16 cellular contexts compared by ENCODE assay signal in genomic region chr1:26790551-26790953, GRCh38. TPM values are rescaled to one million over a fixed set of nuclear protein-coding genes. Genes with fewer than 3 reads are reported as not detected.
DNase-seq lines count a peak whose midpoint lies in the region; ATAC-seq and TF ChIP-seq lines count a peak whose summit lies in the region.
"Had no signal": no experiment of that assay in that cellular context is flagged by ENCODE, and none has a peak within 500 bp of the region (broad histone marks: within the 10 kb centered on the region; RNA-seq: fewer than 3 reads in every experiment).

No MANE protein-coding gene starts in this region.

- H3K9me2 ChIP-seq in Karpas-422 (replicated peaks; ENCODE audit: insufficient read depth, low read length) = no peaks in the 10 kb centered on the region

- H2AFZ ChIP-seq in Karpas-422 (ENCODE audit: low read length) = no peak overlapping the region
- H2AFZ ChIP-seq: GM23338 had no signal

- no peaks in the 10 kb centered on the region for H3K9me3 ChIP-seq in heart right ventricle
- no peaks in the 10 kb centered on the region for H3K9me3 ChIP-seq in right atrium auricular region
- no peaks in the 10 kb centered on the region for H3K9me3 ChIP-seq in Karpas-422 (ENCODE audit: low read length)
- H3K9me3 ChIP-seq: SJCRH30 had no signal

- peaks cover 76% of the 10 kb centered on the region for H3K4me1 Mint-ChIP-seq in activated T-helper 1 cell treated with anti-CD3 and anti-CD28 coated beads, Interleukin-12 subunit alpha, Interleukin-12 subunit beta, Interleukin-2, Interleukin-4 antibody, amounts not matched to agents 30 ng/mL and 10 ng/mL and 1 ng/mL, durations not matched to agents 14 hours and 24 hours and 36 hours (ENCODE audit: low read depth)
- H3K4me1 Mint-ChIP-seq in stimulated activated effector memory CD8-positive, alpha-beta T cell treated with anti-CD3 and anti-CD28 coated beads, Interleukin-12 subunit alpha, Interleukin-12 subunit beta, amount 100 ng/mL, for 72 hours = peaks cover 84% of the 10 kb centered on the region

- H4K20me1 ChIP-seq in Karpas-422 (ENCODE audit: insufficient read depth, low read depth, low read length) = no peaks in the 10 kb centered on the region

- H3K36me3 Mint-ChIP-seq in activated T-helper 1 cell treated with anti-CD3 and anti-CD28 coated beads, Interleukin-12 subunit alpha, Interleukin-12 subunit beta, Interleukin-2, Interleukin-4 antibody, amounts not matched to agents 30 ng/mL and 10 ng/mL and 1 ng/mL, durations not matched to agents 14 hours and 24 hours and 36 hours (ENCODE audit: low read depth) = peaks cover 26% of the 10 kb centered on the region
- H3K36me3 Mint-ChIP-seq in stimulated activated effector memory CD8-positive, alpha-beta T cell treated with anti-CD3 and anti-CD28 coated beads, Interleukin-12 subunit alpha, Interleukin-12 subunit beta, amount 100 ng/mL, for 72 hours = peaks cover 64% of the 10 kb centered on the region

- H3K4me3 ChIP-seq in heart right ventricle (no peak overlapping the region), right atrium auricular region (no peak overlapping the region), Karpas-422 (ENCODE audit: low read length) (no peak overlapping the region)
- H3K4me3 ChIP-seq: GM23338, SJCRH30 had no signal

- WGBS in heart right ventricle, 2 donors = 44 to 52% methylated on average over 5 of the region's 5 CpGs

- H3K27me3 Mint-ChIP-seq in activated T-helper 1 cell treated with anti-CD3 and anti-CD28 coated beads, Interleukin-12 subunit alpha, Interleukin-12 subunit beta, Interleukin-2, Interleukin-4 antibody, amounts not matched to agents 30 ng/mL and 10 ng/mL and 1 ng/mL, durations not matched to agents 14 hours and 24 hours and 36 hours (ENCODE audit: insufficient read depth) = peaks cover 1% of the 10 kb centered on the region
- H3K27me3 Mint-ChIP-seq: activated B cell treated with CpG ODN at 0.5 μM for 24 hours had no signal

- H3K4me3 Mint-ChIP-seq in activated T-helper 1 cell treated with anti-CD3 and anti-CD28 coated beads, Interleukin-12 subunit alpha, Interleukin-12 subunit beta, Interleukin-2, Interleukin-4 antibody, amounts not matched to agents 30 ng/mL and 10 ng/mL and 1 ng/mL, durations not matched to agents 14 hours and 24 hours and 36 hours = peak overlapping the region; percentile 97
- H3K4me3 Mint-ChIP-seq in stimulated activated effector memory CD8-positive, alpha-beta T cell treated with anti-CD3 and anti-CD28 coated beads, Interleukin-12 subunit alpha, Interleukin-12 subunit beta, amount 100 ng/mL, for 72 hours = peak overlapping the region; percentile 99
- H3K4me3 Mint-ChIP-seq: activated B cell treated with CpG ODN at 0.5 μM for 24 hours, GM23338 had no signal

- H3K27me3 ChIP-seq in heart right ventricle (no peaks in the 10 kb centered on the region), right atrium auricular region (no peaks in the 10 kb centered on the region), Karpas-422 (ENCODE audit: low read length) (no peaks in the 10 kb centered on the region)
- H3K27me3 ChIP-seq: SJCRH30 had no signal

- DNase-seq in heart right ventricle (no peak), right atrium auricular region (ENCODE audit: low spot score) (no peak), Karpas-422 (no peak)
- DNase-seq in activated T-helper 1 cell treated with anti-CD3 and anti-CD28 coated beads, Interleukin-12 subunit alpha, Interleukin-12 subunit beta, Interleukin-2, Interleukin-4 antibody, amounts not matched to agents 30 ng/mL and 10 ng/mL and 1 ng/mL, durations not matched to agents 14 hours and 24 hours and 36 hours (ENCODE audit: low spot score) = peak; percentile 50
- DNase-seq in stimulated activated effector memory CD8-positive, alpha-beta T cell treated with anti-CD3 and anti-CD28 coated beads, Interleukin-12 subunit alpha, Interleukin-12 subunit beta, amount 100 ng/mL, for 72 hours (ENCODE audit: low spot score in 2 of 2) = peak in 1 of 2 donors; percentile 81
- DNase-seq: activated B cell treated with CpG ODN at 0.5 μM for 24 hours, C1 segment of cervical spinal cord, NCI-H1105, NCI-H510A treated with DMSO at 0.1 percent for 48 hours, SJCRH30, small intestine had no signal

- H3K36me3 ChIP-seq in heart right ventricle (peaks cover 0 to 29% (median 5%) of the 10 kb centered on the region in 9 donors), right atrium auricular region (peaks cover 14% of the 10 kb centered on the region), Karpas-422 (ENCODE audit: insufficient read depth, low read length) (no peaks in the 10 kb centered on the region)
- H3K36me3 ChIP-seq: SJCRH30 had no signal

- intact Hi-C loops in heart right ventricle (cut with DNase I) = loop anchor here in 1 of 10 donors (2.0 kb wide), 1 partner anchor 188 kb away; no protein-coding TSS in a partner anchor
- intact Hi-C loops in activated T-helper 1 cell treated with anti-CD3 and anti-CD28 coated beads, Interleukin-12 subunit alpha, Interleukin-12 subunit beta, Interleukin-2, Interleukin-4 antibody, amounts not matched to agents 30 ng/mL and 10 ng/mL and 1 ng/mL, durations not matched to agents 14 hours and 24 hours and 36 hours (cut with micrococcal nuclease) = loop anchor here (1.0 to 2.0 kb wide), 12 partner anchors 10 to 318 kb away; partner anchors contain the start of genes HMGN2 and NUDC

- TF ChIP-seq CTCF in heart right ventricle (IDR thresholded peaks at IDR 0.05) = no peak
- no peak for TF ChIP-seq CTCF in right atrium auricular region (IDR thresholded peaks at IDR 0.05)

- H3K27ac ChIP-seq in heart right ventricle = peak overlapping the region; percentile 1 to 99 (median 75)
- H3K27ac ChIP-seq in right atrium auricular region = peak overlapping the region in 1 of 2 donors; percentile 5
- no peak overlapping the region for H3K27ac ChIP-seq in Karpas-422 (ENCODE audit: low read length)
- H3K27ac ChIP-seq: SJCRH30 had no signal

- H3K4me2 ChIP-seq in Karpas-422 (ENCODE audit: low read depth, low read length, poor library complexity, severe bottlenecking) = no peak overlapping the region
- H3K4me2 ChIP-seq: GM23338 had no signal

- H3K9ac ChIP-seq in Karpas-422 (ENCODE audit: low read length) = peak overlapping the region; percentile 31; the same call in 1 of the 2 replicates

- no peaks in the 10 kb centered on the region; the same call in 1 of the 2 replicates for H3K79me2 ChIP-seq in Karpas-422 (ENCODE audit: low read length)

- peak overlapping the region; percentile 94 for H3K27ac Mint-ChIP-seq in activated T-helper 1 cell treated with anti-CD3 and anti-CD28 coated beads, Interleukin-12 subunit alpha, Interleukin-12 subunit beta, Interleukin-2, Interleukin-4 antibody, amounts not matched to agents 30 ng/mL and 10 ng/mL and 1 ng/mL, durations not matched to agents 14 hours and 24 hours and 36 hours
- peak overlapping the region; percentile 100 for H3K27ac Mint-ChIP-seq in stimulated activated effector memory CD8-positive, alpha-beta T cell treated with anti-CD3 and anti-CD28 coated beads, Interleukin-12 subunit alpha, Interleukin-12 subunit beta, amount 100 ng/mL, for 72 hours
- H3K27ac Mint-ChIP-seq: GM23338 had no signal

- H3K4me1 ChIP-seq in heart right ventricle (peaks cover 13 to 57% (median 47%) of the 10 kb centered on the region in 9 donors), right atrium auricular region (peaks cover 0 to 43% of the 10 kb centered on the region in 2 donors), Karpas-422 (ENCODE audit: low read length) (peaks cover 34% of the 10 kb centered on the region)

- no peak for ATAC-seq in heart right ventricle
- peak; percentile 64 for ATAC-seq in stimulated activated effector memory CD8-positive, alpha-beta T cell treated with anti-CD3 and anti-CD28 coated beads, Interleukin-12 subunit alpha, Interleukin-12 subunit beta, amount 100 ng/mL, for 72 hours
- no peak for ATAC-seq in HG03039 (IDR thresholded peaks at IDR 0.05; ENCODE audit: unreplicated experiment)
- ATAC-seq in HG02970 (IDR thresholded peaks at IDR 0.05; ENCODE audit: low FRiP score, unreplicated experiment) = no peak
- no peak for ATAC-seq in HG02759 (IDR thresholded peaks at IDR 0.05; ENCODE audit: unreplicated experiment)
- ATAC-seq: GM23338 had no signal

- H3K9me3 Mint-ChIP-seq in activated T-helper 1 cell treated with anti-CD3 and anti-CD28 coated beads, Interleukin-12 subunit alpha, Interleukin-12 subunit beta, Interleukin-2, Interleukin-4 antibody, amounts not matched to agents 30 ng/mL and 10 ng/mL and 1 ng/mL, durations not matched to agents 14 hours and 24 hours and 36 hours = no peaks in the 10 kb centered on the region
- H3K9me3 Mint-ChIP-seq in stimulated activated effector memory CD8-positive, alpha-beta T cell treated with anti-CD3 and anti-CD28 coated beads, Interleukin-12 subunit alpha, Interleukin-12 subunit beta, amount 100 ng/mL, for 72 hours = no peaks in the 10 kb centered on the region
- H3K9me3 Mint-ChIP-seq: activated B cell treated with CpG ODN at 0.5 μM for 24 hours, GM23338, nephron had no signal

RNA-seq across cellular contexts. Expression of gene PIGV, which starts 2.8 kb away (rescaled TPM):
- total RNA-seq in heart right ventricle = 1 to 10 TPM; 2.7 to 7.5 (median 4.6) TPM
- polyA plus RNA-seq in heart right ventricle = 1 to 10 TPM; 2.9 to 3.4 TPM
- 10 to 100 TPM in 1 of 2 donors, 1 to 10 TPM in 1; 6.4 to 13.8 TPM for total RNA-seq in right atrium auricular region
- total RNA-seq in Karpas-422 (2014; rRNA removed; shearing (Covaris generic); ENCODE audit: low replicate concordance) = 5.8 and 15.7 TPM in 2 replicates
- total RNA-seq in activated T-helper 1 cell treated with anti-CD3 and anti-CD28 coated beads, Interleukin-12 subunit alpha, Interleukin-12 subunit beta, Interleukin-2, Interleukin-4 antibody, amounts not matched to agents 30 ng/mL and 10 ng/mL and 1 ng/mL, durations not matched to agents 14 hours and 24 hours and 36 hours = 18.5 and 22.6 TPM in 2 replicates

RNA-seq across cellular contexts. Expression of gene ZDHHC18, which starts 35.9 kb away (rescaled TPM):
- total RNA-seq in heart right ventricle (10 to 100 TPM in 8 of 10 donors, 1 to 10 TPM in 2; 7.4 to 19.1 (median 11.8) TPM), right atrium auricular region (10 to 100 TPM; 19.8 to 22.5 TPM)
- polyA plus RNA-seq in heart right ventricle = 10 to 100 TPM in 1 of 2 donors, 1 to 10 TPM in 1; 9.9 to 12.8 TPM
- total RNA-seq in Karpas-422 (2014; rRNA removed; shearing (Covaris generic); ENCODE audit: low replicate concordance) = 25.1 and 31.0 TPM in 2 replicates
- total RNA-seq in activated T-helper 1 cell treated with anti-CD3 and anti-CD28 coated beads, Interleukin-12 subunit alpha, Interleukin-12 subunit beta, Interleukin-2, Interleukin-4 antibody, amounts not matched to agents 30 ng/mL and 10 ng/mL and 1 ng/mL, durations not matched to agents 14 hours and 24 hours and 36 hours = 87.3 and 94.4 TPM in 2 replicates
